10 cellular contexts compared by ENCODE assay signal in the genomic region with DNA sequence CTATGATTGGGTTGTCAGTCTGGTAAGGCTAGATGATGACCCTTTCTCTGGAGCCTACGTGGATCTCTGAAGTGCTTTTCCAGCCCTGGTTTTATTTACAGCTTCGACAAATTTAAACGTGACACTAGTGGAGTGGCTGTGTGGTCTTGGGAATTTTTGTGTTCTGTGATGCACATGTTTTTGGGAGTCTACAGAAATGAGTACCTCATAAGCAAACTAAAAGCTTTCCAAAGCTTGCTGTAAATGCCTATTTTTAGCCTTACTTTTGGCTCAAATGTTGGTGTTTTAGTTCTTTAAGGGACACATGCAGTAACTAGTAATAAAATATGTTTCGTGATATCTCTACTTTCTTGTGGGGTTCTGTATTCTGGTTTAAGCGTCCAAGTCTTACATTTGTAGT. TPM values are rescaled to one million over a fixed set of nuclear protein-coding genes. Genes with fewer than 3 reads are reported as not detected.
DNase-seq lines count a peak whose midpoint lies in the region; ATAC-seq, FAIRE-seq and TF ChIP-seq lines count a peak whose summit lies in the region.
"Had no signal": no experiment of that assay in that cellular context is flagged by ENCODE, and none has a peak within 500 bp of the region (broad histone marks: within the 10 kb centered on the region; RNA-seq: fewer than 3 reads in every experiment).

No MANE protein-coding gene starts in this region.

- no peak for FAIRE-seq in urothelium cell line (lab: Jason Lieb, UNC)
- FAIRE-seq: TTC549 had no signal

- in situ Hi-C loops in astrocyte of the cerebellum (cut with HindIII; ENCODE audit: low sequenced_read_pairs): no loop called here

- H3K27me3 ChIP-seq in heart left ventricle (no peaks in the 10 kb centered on the region), lower lobe of right lung (ENCODE audit: low read depth) (no peaks in the 10 kb centered on the region), vagina (no peaks in the 10 kb centered on the region)
- H3K27me3 ChIP-seq: upper lobe of left lung had no signal

- 23 to 30% (median 26%) methylated on average over 5 of the region's 5 CpGs for WGBS in heart left ventricle, 4 donors

- DNase-seq in heart left ventricle (no peak), left cardiac atrium (no peak), astrocyte of the cerebellum (ENCODE audit: low read depth) (no peak), lower lobe of right lung (no peak), vagina (ENCODE audit: extremely low spot score in 2 of 2) (no peak), NCI-H2227 treated with DMSO at 0.1 percent for 48 hours (lab: John Stamatoyannopoulos, UW) (no peak), urothelium cell line (ENCODE audit: low spot score) (no peak)

- H3K4me1 ChIP-seq in heart left ventricle (peaks cover 0 to 72% (median 60%) of the 10 kb centered on the region in 12 donors), lower lobe of right lung (peaks cover 64% of the 10 kb centered on the region), vagina (peaks cover 73% of the 10 kb centered on the region)

- ATAC-seq in heart left ventricle (no peak), left cardiac atrium (no peak), lower lobe of right lung (no peak), GM21717 (IDR thresholded peaks at IDR 0.05; ENCODE audit: unreplicated experiment) (no peak)

- H3K9me3 ChIP-seq in heart left ventricle: no peaks in the 10 kb centered on the region
- no peaks in the 10 kb centered on the region for H3K9me3 ChIP-seq in lower lobe of right lung
- H3K9me3 ChIP-seq in vagina: no peaks in the 10 kb centered on the region
- H3K9me3 ChIP-seq: upper lobe of left lung had no signal

- H3K4me3 ChIP-seq in heart left ventricle: peak overlapping the region in 8 of 12 donors; percentile 14 to 70 (median 36)
- H3K4me3 ChIP-seq in astrocyte of the cerebellum (ENCODE audit: low read depth, low read length): peak overlapping the region; percentile 17
- peak overlapping the region; percentile 39 for H3K4me3 ChIP-seq in lower lobe of right lung
- H3K4me3 ChIP-seq in vagina: peak overlapping the region; percentile 73 to 81

- no peaks in the 10 kb centered on the region for H3K36me3 ChIP-seq in heart left ventricle
- no peaks in the 10 kb centered on the region for H3K36me3 ChIP-seq in lower lobe of right lung
- H3K36me3 ChIP-seq in vagina: no peaks in the 10 kb centered on the region
- H3K36me3 ChIP-seq: upper lobe of left lung had no signal

- H3K27ac ChIP-seq in heart left ventricle: peak overlapping the region in 8 of 12 donors; percentile 11 to 99 (median 40)
- H3K27ac ChIP-seq in lower lobe of right lung: no peak overlapping the region
- peak overlapping the region; percentile 98 for H3K27ac ChIP-seq in vagina

- TF ChIP-seq CTCF in heart left ventricle (IDR thresholded peaks at IDR 0.05) (no peak), astrocyte of the cerebellum (IDR thresholded peaks at IDR 0.05; ENCODE audit: low read depth, low read length, missing control alignments) (no peak), lower lobe of right lung (IDR thresholded peaks at IDR 0.05) (no peak), vagina (IDR thresholded peaks at IDR 0.05) (no peak)

- no peak for TF ChIP-seq POLR2A in heart left ventricle (IDR thresholded peaks at IDR 0.05)
- no peak for TF ChIP-seq POLR2A in vagina (IDR thresholded peaks at IDR 0.05)

- intact Hi-C loops in heart left ventricle (cut with DNase I): loop anchor here (2.0 to 10.0 kb wide), 10 partner anchors 34 to 104 kb away; a partner anchor contains a TSS
- intact Hi-C loops in left cardiac atrium (cut with DNase I): loop anchor here in 1 of 2 donors (5.0 kb wide), 3 partner anchors 34 to 99 kb away; a partner anchor contains a TSS
- intact Hi-C loops in lower lobe of right lung (cut with DNase I): no loop called here
- intact Hi-C loops in vagina (cut with DNase I): loop anchor here (10.0 kb wide), 1 partner anchor 74 kb away; no protein-coding TSS in a partner anchor

RNA-seq across cellular contexts. Expression of a gene that starts 3.3 kb away (rescaled TPM):
- 100 to 1,000 TPM in 8 of 9 donors, 10 to 100 TPM in 1; 91.6 to 189 (median 181) TPM for total RNA-seq in heart left ventricle
- 10 to 100 TPM; 36.5 to 89.9 TPM for polyA plus RNA-seq in heart left ventricle
- total RNA-seq in left cardiac atrium: 100 to 1,000 TPM; 105 to 145 TPM
- total RNA-seq in lower lobe of right lung: 143 TPM
- 98.0 TPM for total RNA-seq in vagina

Comparison
In these comparisons a context has a peak if more than half of its experiments do, and no peak if none do; other contexts are left out.
1. H3K4me3 ChIP-seq: peak in every context shown above with its lines; median percentile 77 in vagina; 39 in lower lobe of right lung; 36 in heart left ventricle; 17 in astrocyte of the cerebellum.